ENCODE assay signal across 8 cellular contexts in genomic region chr12:63845726-63846125, GRCh38. TPM values are rescaled to one million over a fixed set of nuclear protein-coding genes. Genes with fewer than 3 reads are reported as not detected.
DNase-seq lines count a peak whose midpoint lies in the region; ATAC-seq and TF ChIP-seq lines count a peak whose summit lies in the region.
"Had no signal": no experiment of that assay in that cellular context is flagged by ENCODE, and none has a peak within 500 bp of the region (broad histone marks: within the 10 kb centered on the region; RNA-seq: fewer than 3 reads in every experiment).

No MANE protein-coding gene starts in this region.

- peak overlapping the region; percentile 84 for H3K4me3 ChIP-seq in iPS-11a (ENCODE audit: low read depth, low read length)
- H3K4me3 ChIP-seq in stomach: peak overlapping the region; percentile 71 to 89 (median 78)

- H3K36me3 ChIP-seq in stomach: no peaks in the 10 kb centered on the region

- 11 to 40% (median 32%) methylated on average over 2 of the region's 2 CpGs for WGBS in stomach, 5 donors

- intact Hi-C loops in stomach (cut with DNase I; ENCODE audit: low total_unique reads): no loop called here

- no peak for TF ChIP-seq EP300 in stomach (IDR thresholded peaks at IDR 0.05)

- H3K4me1 ChIP-seq in stomach: peaks cover 8 to 56% (median 20%) of the 10 kb centered on the region in 4 donors

- TF ChIP-seq POLR2A in stomach (IDR thresholded peaks at IDR 0.05): no peak

- H3K27ac ChIP-seq in stomach: no peak overlapping the region

- DNase-seq in HT1080 (ENCODE audit: low read depth) (peak; percentile 52), SW480 (ENCODE audit: low spot score) (peak; percentile 75), stomach (no peak), NCI-H1436 treated with DMSO at 0.1 percent for 48 hours (lab: John Stamatoyannopoulos, UW) (no peak)
- DNase-seq in activated CD4-positive, CD25-positive, alpha-beta regulatory T cell treated with anti-CD3 and anti-CD28 coated beads, Interleukin-2, amount 50 U/mL, for 72 hours: no peak
- DNase-seq: activated naive CD4-positive, alpha-beta T cell treated with anti-CD3 and anti-CD28 coated beads, Interleukin-2, amount 50 U/mL, for 16 hours had no signal

- H3K9me3 ChIP-seq in stomach: no peaks in the 10 kb centered on the region

- peaks cover 0 to 3% (median 0%) of the 10 kb centered on the region in 3 donors for H3K27me3 ChIP-seq in stomach

- ATAC-seq in HG02623 (IDR thresholded peaks at IDR 0.05; ENCODE audit: unreplicated experiment): no peak

- TF ChIP-seq CTCF in stomach (IDR thresholded peaks at IDR 0.05): no peak

RNA-seq across cellular contexts. Expression of gene SRGAP1, which starts 1.2 kb away (rescaled TPM):
- 5.5 and 10.9 TPM in 2 replicates for total RNA-seq in HT1080 (2014; rRNA removed; shearing (Covaris generic))
- polyA plus RNA-seq in HT1080 (2015; cell fraction: cytosol; rRNA removed): 12.5 and 12.6 TPM in 2 replicates
- 17.9 and 19.1 TPM in 2 replicates for polyA plus RNA-seq in HT1080 (2015; cell fraction: nucleus; rRNA removed)
- 10 to 100 TPM in 4 of 5 donors, 1 to 10 TPM in 1; 5.7 to 37.9 (median 17.9) TPM for total RNA-seq in stomach
- polyA plus RNA-seq in stomach: 1 to 10 TPM in 1 of 3 donors, under 1 TPM in 2; 0.70 to 1.1 (median 0.92) TPM

Comparison
In these comparisons a context has a peak if more than half of its experiments do, and no peak if none do; other contexts are left out.
1. DNase-seq: peak in HT1080 (single experiment) and SW480 (single experiment); none in stomach (single experiment), NCI-H1436 treated with DMSO at 0.1 percent for 48 hours (single experiment) and activated CD4-positive, CD25-positive, alpha-beta regulatory T cell treated with anti-CD3 and anti-CD28 coated beads, Interleukin-2, amount 50 U/mL, for 72 hours (single experiment).